12 cellular contexts compared by ENCODE assay signal in genomic region chr2:229313591-229313990, GRCh38. TPM values are rescaled to one million over a fixed set of nuclear protein-coding genes. Genes with fewer than 3 reads are reported as not detected.
DNase-seq lines count a peak whose midpoint lies in the region; ATAC-seq and TF ChIP-seq lines count a peak whose summit lies in the region.
"Had no signal": no experiment of that assay in that cellular context is flagged by ENCODE, and none has a peak within 500 bp of the region (broad histone marks: within the 10 kb centered on the region; RNA-seq: fewer than 3 reads in every experiment).

No MANE protein-coding gene starts in this region.

- CTCF ChIA-PET in IMR-90 (lab: Yijun Ruan, JAX): no interaction called here

- DNase-seq in AG08396 (ENCODE audit: low spot score): peak; percentile 49
- DNase-seq in IMR-90: peak; percentile 28
- DNase-seq in dermis microvascular lymphatic vessel endothelial cell (ENCODE audit: low read depth in 2 of 2): peak; percentile 66 to 89
- no peak for DNase-seq in lung (ENCODE audit: low spot score)
- no peak for DNase-seq in NCI-H1436 treated with DMSO at 0.1 percent for 48 hours (lab: John Stamatoyannopoulos, UW)
- no peak for DNase-seq in LoVo (ENCODE audit: low spot score)
- no peak for DNase-seq in activated gamma-delta T cell (lab: John Stamatoyannopoulos, UW)
- no peak for DNase-seq in CD14-positive monocyte (ENCODE audit: low spot score)
- DNase-seq: NCI-H187 treated with DMSO at 0.1 percent for 48 hours, testis had no signal

- in situ Hi-C loops in IMR-90 (cut with MboI; ENCODE audit: low sequenced_read_pairs): no loop called here

- TF ChIP-seq RAD21 in IMR-90 (IDR thresholded peaks at IDR 0.05; ENCODE audit: low read length): no peak

- no peaks in the 10 kb centered on the region for H3K27me3 ChIP-seq in IMR-90 (ENCODE audit: control insufficient read depth, insufficient read depth, low read length)
- H3K27me3 ChIP-seq in lung (ENCODE audit: control insufficient read depth, insufficient read depth): no peaks in the 10 kb centered on the region
- H3K27me3 ChIP-seq: testis had no signal

- peaks cover 0 to 2% of the 10 kb centered on the region in 2 donors for H3K36me3 Mint-ChIP-seq in CD14-positive monocyte

- TF ChIP-seq POLR2A in IMR-90 (IDR thresholded peaks at IDR 0.05; ENCODE audit: low read depth, low read length): no peak

- no peak overlapping the region for H3K4me3 Mint-ChIP-seq in CD14-positive monocyte

- H3K79me1 ChIP-seq in IMR-90 (ENCODE audit: low read depth in 1 of 2, low read length in 2 of 2): no peaks in the 10 kb centered on the region

- ATAC-seq in IMR-90 (ENCODE audit: low read depth) (no peak), lung (ENCODE audit: insufficient read depth, low FRiP score) (peak; percentile 16)

- no peaks in the 10 kb centered on the region for H3K36me3 ChIP-seq in IMR-90 (ENCODE audit: control insufficient read depth, insufficient read depth, low read length)
- H3K36me3 ChIP-seq in lung (ENCODE audit: control insufficient read depth in 2 of 2, insufficient read depth in 2 of 2, low read length in 2 of 2): no peaks in the 10 kb centered on the region

- no peak overlapping the region for H3K27ac ChIP-seq in IMR-90 (ENCODE audit: insufficient read depth, low read length)
- H3K27ac ChIP-seq in lung (ENCODE audit: low read depth in 1 of 2, low read length in 1 of 2): peak overlapping the region in 1 of 2 donors; percentile 7
- H3K27ac ChIP-seq: C4-2B, parathyroid adenoma, testis had no signal

- no peak overlapping the region for H2BK5ac ChIP-seq in IMR-90 (ENCODE audit: low read depth, low read length, poor library complexity, severe bottlenecking)

- H3K4ac ChIP-seq in IMR-90 (ENCODE audit: low read depth, low read length): no peak overlapping the region

- H3K9me3 Mint-ChIP-seq in CD14-positive monocyte: peaks cover 0 to 11% (median 2%) of the 10 kb centered on the region in 7 donors

- no peak overlapping the region for H3K56ac ChIP-seq in IMR-90 (ENCODE audit: extremely low read depth, insufficient read depth, low read length)

- H3K27me3 Mint-ChIP-seq in CD14-positive monocyte (ENCODE audit: low read depth in 3 of 3): no peaks in the 10 kb centered on the region

- no peak overlapping the region for H2BK20ac ChIP-seq in IMR-90 (ENCODE audit: low read depth, low read length)

- H3K9ac ChIP-seq in IMR-90 (ENCODE audit: low read depth, low read length): no peak overlapping the region
- H3K9ac ChIP-seq: parathyroid adenoma had no signal

- H3K14ac ChIP-seq in IMR-90 (replicated peaks; ENCODE audit: low read depth, low read length): no peak overlapping the region

- no peak overlapping the region for H2AK5ac ChIP-seq in IMR-90 (ENCODE audit: low read depth, low read length)

- BruUV-seq in IMR-90 (replicated peaks; lab: Mats Ljungman, UMichigan): no TSS peak

- WGBS in IMR-90 (ENCODE audit: extremely low coverage in 2 of 2, insufficient read length in 1 of 2), 2 experiments: no CpG with 5 or more reads among the region's 3 CpGs
- 47 to 58% methylated on average over 3 of the region's 3 CpGs for WGBS in lung, 2 donors

- H3K4me3 ChIP-seq in IMR-90 (ENCODE audit: insufficient read depth, low read depth, low read length) (no peak overlapping the region), lung (no peak overlapping the region)
- H3K4me3 ChIP-seq: testis had no signal

- H3K9me3 ChIP-seq in IMR-90 (ENCODE audit: control insufficient read depth, insufficient read depth, low read length): peaks cover 3% of the 10 kb centered on the region
- H3K9me3 ChIP-seq in lung (ENCODE audit: control insufficient read depth in 2 of 2, insufficient read depth in 1 of 2, low read length in 1 of 2): no peaks in the 10 kb centered on the region
- H3K9me3 ChIP-seq: testis had no signal

- no peak overlapping the region for H3K23ac ChIP-seq in IMR-90 (ENCODE audit: low read depth, low read length)

- dilution Hi-C loops in IMR-90 (cut with HindIII; ENCODE audit: low sequenced_read_pairs, unreplicated experiment): no loop called here

- TF ChIP-seq CTCF in IMR-90 (conservative IDR thresholded peaks at IDR 0.05; ENCODE audit: low read depth, low read length): no peak
- no peak for TF ChIP-seq CTCF in lung (IDR thresholded peaks at IDR 0.05; ENCODE audit: control extremely low read depth, extremely low read depth)
- no peak for TF ChIP-seq CTCF in CD14-positive monocyte (IDR thresholded peaks at IDR 0.05)

- no peak overlapping the region for H3K18ac ChIP-seq in IMR-90 (ENCODE audit: low read depth, low read length)

- H2BK120ac ChIP-seq in IMR-90 (ENCODE audit: low read depth, low read length): no peak overlapping the region

- H3K27ac Mint-ChIP-seq in CD14-positive monocyte: no peak overlapping the region

- peaks cover 13% of the 10 kb centered on the region for H3K4me1 Mint-ChIP-seq in CD14-positive monocyte

- no peak overlapping the region for H4K5ac ChIP-seq in IMR-90 (ENCODE audit: low read depth, low read length)

- POLR2A ChIA-PET in IMR-90 (lab: Charles Lee; ENCODE audit: unreplicated experiment): no interaction called here

- H4K20me1 ChIP-seq in IMR-90 (ENCODE audit: insufficient read depth, low read length): no peaks in the 10 kb centered on the region

- H3K4me1 ChIP-seq in IMR-90 (ENCODE audit: control insufficient read depth, insufficient read depth, low read length): no peaks in the 10 kb centered on the region
- no peaks in the 10 kb centered on the region for H3K4me1 ChIP-seq in lung (ENCODE audit: control insufficient read depth in 2 of 2, insufficient read depth in 2 of 2, low read length in 2 of 2)
- H3K4me1 ChIP-seq: parathyroid adenoma, testis had no signal

- no peak overlapping the region for H4K91ac ChIP-seq in IMR-90 (ENCODE audit: insufficient read depth, low read depth, low read length)

- no peaks in the 10 kb centered on the region for H3K9me1 ChIP-seq in IMR-90 (ENCODE audit: insufficient read depth, low read length)

- H2AK9ac ChIP-seq in IMR-90 (replicated peaks; ENCODE audit: low read depth, low read length, poor library complexity): no peak overlapping the region

- intact Hi-C loops in IMR-90 (cut with micrococcal nuclease) (no loop called here), CD14-positive monocyte (cut with micrococcal nuclease) (loop anchor here in 1 of 2 donors (5.0 kb wide), 1 partner anchor 104 kb away; no protein-coding TSS in a partner anchor)

- H2AFZ ChIP-seq in IMR-90 (replicated peaks; ENCODE audit: low read length, poor library complexity): no peak overlapping the region
- H2AFZ ChIP-seq: parathyroid adenoma had no signal

- H3K4me2 ChIP-seq in IMR-90 (ENCODE audit: low read depth, low read length): no peak overlapping the region

- H4K8ac ChIP-seq in IMR-90 (ENCODE audit: low read depth in 2 of 2, low read length in 2 of 2): no peak overlapping the region

- no peak overlapping the region for H2BK15ac ChIP-seq in IMR-90 (ENCODE audit: low read depth, low read length)

TF ChIP-seq in IMR-90, 13 proteins besides CTCF, POLR2A, EP300 and RAD21:
- TF ChIP-seq MXI1 (IDR thresholded peaks at IDR 0.05; ENCODE audit: borderline replicate concordance, low read depth, low read length) (no peak), CHD1 (IDR thresholded peaks at IDR 0.05; ENCODE audit: low read depth, low read length) (no peak), RFX5 (IDR thresholded peaks at IDR 0.05; ENCODE audit: low read depth, low read length) (no peak), NFE2L2 (IDR thresholded peaks at IDR 0.05; ENCODE audit: low read depth, low read length) (no peak), CEBPB (IDR thresholded peaks at IDR 0.05; ENCODE audit: low read depth, low read length) (no peak), BHLHE40 (IDR thresholded peaks at IDR 0.05; ENCODE audit: low read depth, low read length) (no peak), MAZ (IDR thresholded peaks at IDR 0.05; ENCODE audit: borderline replicate concordance, low read depth, low read length) (no peak), SMC3 (IDR thresholded peaks at IDR 0.05; ENCODE audit: low read depth, low read length) (no peak), MAFK (IDR thresholded peaks at IDR 0.05; ENCODE audit: low read depth, low read length) (no peak), RCOR1 (IDR thresholded peaks at IDR 0.05; ENCODE audit: insufficient replicate concordance, low read length) (no peak), FOS (IDR thresholded peaks at IDR 0.05; ENCODE audit: low read depth, low read length) (no peak), USF2 (IDR thresholded peaks at IDR 0.05; ENCODE audit: low read depth, low read length) (no peak)
- TF ChIP-seq, protein P1, sequence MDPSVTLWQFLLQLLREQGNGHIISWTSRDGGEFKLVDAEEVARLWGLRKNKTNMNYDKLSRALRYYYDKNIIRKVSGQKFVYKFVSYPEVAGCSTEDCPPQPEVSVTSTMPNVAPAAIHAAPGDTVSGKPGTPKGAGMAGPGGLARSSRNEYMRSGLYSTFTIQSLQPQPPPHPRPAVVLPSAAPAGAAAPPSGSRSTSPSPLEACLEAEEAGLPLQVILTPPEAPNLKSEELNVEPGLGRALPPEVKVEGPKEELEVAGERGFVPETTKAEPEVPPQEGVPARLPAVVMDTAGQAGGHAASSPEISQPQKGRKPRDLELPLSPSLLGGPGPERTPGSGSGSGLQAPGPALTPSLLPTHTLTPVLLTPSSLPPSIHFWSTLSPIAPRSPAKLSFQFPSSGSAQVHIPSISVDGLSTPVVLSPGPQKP (IDR thresholded peaks at IDR 0.05; ENCODE audit: borderline replicate concordance, low read depth, low read length): no peak

RNA-seq across cellular contexts. Expression of gene PID1, which starts 42.5 kb away (rescaled TPM):
- total RNA-seq in IMR-90 (2012; rRNA removed): 0.83 and 0.90 TPM in 2 replicates
- polyA plus RNA-seq in IMR-90 (2012; rRNA removed): 1.1 and 1.9 TPM in 2 replicates
- polyA plus RNA-seq in IMR-90 (2012; cell fraction: cytosol; rRNA removed): 1.2 and 1.8 TPM in 2 replicates
- polyA plus RNA-seq in IMR-90 (2012; cell fraction: nucleus; rRNA removed; ENCODE audit: low replicate concordance): 0.45 and 0.57 TPM in 2 replicates
- total RNA-seq in dermis microvascular lymphatic vessel endothelial cell: 0.25 and 0.26 TPM in 2 replicates
- total RNA-seq in lung: 10 to 100 TPM; 41.3 to 45.7 TPM
- polyA plus RNA-seq in lung: 10 to 100 TPM; 17.0 to 18.7 TPM
- polyA plus RNA-seq in CD14-positive monocyte: 100 to 1,000 TPM in 1 of 2 donors, 10 to 100 TPM in 1; 61.8 to 117 TPM

Comparison
In these comparisons a context has a peak if more than half of its experiments do, and no peak if none do; other contexts are left out.
1. DNase-seq: peak in AG08396 (single experiment), IMR-90 (single experiment) and dermis microvascular lymphatic vessel endothelial cell (2 of 2); none in lung (single experiment), NCI-H1436 treated with DMSO at 0.1 percent for 48 hours (single experiment), LoVo (single experiment), activated gamma-delta T cell (single experiment) and CD14-positive monocyte (single experiment).
2. RNA of gene PID1, which starts 42.5 kb away (total RNA-seq): 41.3 to 45.7 TPM in lung; 0.83 to 0.90 TPM in IMR-90 and 0.25 to 0.26 TPM in dermis microvascular lymphatic vessel endothelial cell; every median in the first group is over 10 times any median in the second.